ENCODE assay signal across 8 cellular contexts in genomic region chr3:37779289-37780152, GRCh38.
DNase-seq lines count a peak whose midpoint lies in the region; ATAC-seq, FAIRE-seq and TF ChIP-seq lines count a peak whose summit lies in the region.

No MANE protein-coding gene starts in this region.

- WGBS in GM12878 (ENCODE audit: insufficient coverage, insufficient replicate concordance, low lambda C conversion rate, missing lambda C conversion rate): 43% methylated on average over 10 of the region's 10 CpGs
- WGBS in spleen, 5 donors: 63 to 67% (median 65%) methylated on average over 10 of the region's 10 CpGs

- DNase-seq in GF-D8 (lab: John Stamatoyannopoulos, UW): peak; percentile 26
- peak; percentile 37 for DNase-seq in NCI-H524 treated with DMSO at 0.1 percent for 48 hours (lab: John Stamatoyannopoulos, UW)
- DNase-seq in GM12878 (ENCODE audit: low read depth, low spot score): no peak
- peak; percentile 28 for DNase-seq in iPS DF 19.7 (ENCODE audit: low read depth, low spot score)
- no peak for DNase-seq in spleen

- TF ChIP-seq POLR2A in GM12878 (IDR thresholded peaks at IDR 0.05; ENCODE audit: low read depth, low read length) (no peak), spleen (IDR thresholded peaks at IDR 0.05) (no peak), GM18505 (IDR thresholded peaks at IDR 0.05; ENCODE audit: borderline replicate concordance, extremely low read depth, insufficient read depth, insufficient read length) (no peak)

- H3K36me3 ChIP-seq in GM12878 (ENCODE audit: control insufficient read depth in 2 of 2, insufficient read depth in 2 of 2, low read length in 1 of 2) (no peaks in the 10 kb centered on the region), spleen (peaks cover 0 to 59% (median 0%) of the 10 kb centered on the region in 6 donors)

- CTCF ChIA-PET in GM12878 (lab: Yijun Ruan, JAX): interaction anchor here (0.6 to 1.5 kb wide), 9 partner anchors 11 to 483 kb away, joined by 3 to 7 read pairs (median 4); no protein-coding TSS in a partner anchor

- H3K4me2 ChIP-seq in GM12878 (ENCODE audit: control insufficient read depth, insufficient read depth): no peak overlapping the region

- intact Hi-C loops in GM12878 (cut with micrococcal nuclease; ENCODE audit: unreplicated experiment) (loop anchor here (2.0 kb wide), 2 partner anchors 65 to 221 kb away; no protein-coding TSS in a partner anchor), spleen (cut with DNase I; ENCODE audit: low total_unique reads) (no loop called here)

- H3K4me1 ChIP-seq in GM12878 (ENCODE audit: control insufficient read depth, insufficient read depth, low read length) (no peaks in the 10 kb centered on the region), spleen (no peaks in the 10 kb centered on the region)

- peak; percentile 87 for TF ChIP-seq RAD21 in GM12878 (IDR thresholded peaks at IDR 0.05; ENCODE audit: insufficient read depth, low read depth, low read length)

- TF ChIP-seq CTCF in GM12878 (IDR thresholded peaks at IDR 0.05 in 2 of 3, conservative IDR thresholded peaks at IDR 0.05 in 1 of 3; ENCODE audit: control insufficient read depth in 2 of 3, extremely low read depth in 1 of 3, insufficient read depth in 1 of 3, low read depth in 3 of 3, low read length in 3 of 3) (peak; percentile 82 to 85 (median 83)), spleen (IDR thresholded peaks at IDR 0.05 in 8 of 11, conservative IDR thresholded peaks at IDR 0.05 in 3 of 11) (peak; percentile 35 to 89 (median 71))

- H3K27me3 ChIP-seq in GM12878 (replicated peaks in 1 of 2; ENCODE audit: control insufficient read depth in 2 of 2, insufficient read depth in 2 of 2, low read length in 1 of 2) (no peaks in the 10 kb centered on the region), spleen (replicated peaks in 1 of 7) (no peaks in the 10 kb centered on the region)

- H3K9ac ChIP-seq in GM12878 (ENCODE audit: control insufficient read depth, insufficient read depth, low read length): no peak overlapping the region

- H3K9me3 ChIP-seq in GM12878 (replicated peaks; ENCODE audit: control insufficient read depth, insufficient read depth, low read length): no peaks in the 10 kb centered on the region; the same call in 2 of the 3 replicates
- H3K9me3 ChIP-seq in spleen: peaks cover 0 to 11% (median 5%) of the 10 kb centered on the region in 8 donors

- H3K4me3 ChIP-seq in GM12878 (no peak overlapping the region), spleen (no peak overlapping the region)

- RAD21 ChIA-PET in GM12878 (lab: Charles Lee; ENCODE audit: unreplicated experiment): interaction anchor here (1.1 to 1.5 kb wide), 3 partner anchors 16 to 321 kb away, joined by 3 to 4 read pairs (median 3); no protein-coding TSS in a partner anchor

- H3K27ac ChIP-seq in GM12878 (ENCODE audit: control insufficient read depth, insufficient read depth) (no peak overlapping the region), spleen (no peak overlapping the region)

- POLR2A ChIA-PET in GM12878 (lab: Charles Lee): no interaction called here

- no TSS peak for BruUV-seq in GM12878 (replicated peaks; lab: Mats Ljungman, UMichigan)

- ATAC-seq in HG03432 (IDR thresholded peaks at IDR 0.05; ENCODE audit: unreplicated experiment) (peak; percentile 71), GM12878 (peak; percentile 89), GM18505 (IDR thresholded peaks at IDR 0.05; ENCODE audit: unreplicated experiment) (no peak)

- FAIRE-seq in A204.1 (lab: Jason Lieb, UNC) (peak; percentile 94), GM12878 (lab: Jason Lieb, UNC) (peak; percentile 74)

- TF ChIP-seq EP300 in GM12878 (IDR thresholded peaks at IDR 0.05; ENCODE audit: borderline replicate concordance in 1 of 2, control insufficient read depth in 1 of 2, low read depth in 2 of 2, low read length in 2 of 2): no peak

- in situ Hi-C loops in GM12878 (cut with MboI): loop anchor here (25.0 kb wide), 1 partner anchor 1042 kb away; no protein-coding TSS in a partner anchor

- H3K79me2 ChIP-seq in GM12878 (ENCODE audit: control insufficient read depth, insufficient read depth, low read length): no peaks in the 10 kb centered on the region

- no peaks in the 10 kb centered on the region for H4K20me1 ChIP-seq in GM12878 (ENCODE audit: control insufficient read depth, insufficient read depth)

- H2AFZ ChIP-seq in GM12878 (ENCODE audit: control insufficient read depth, low read depth, low read length): no peak overlapping the region

- SMC1A ChIA-PET in GM12878 (lab: Charles Lee; ENCODE audit: uncharacterized antibody, unreplicated experiment): interaction anchor here (0.6 to 1.8 kb wide), 11 partner anchors 9 to 464 kb away, joined by 3 to 7 read pairs (median 3); no protein-coding TSS in a partner anchor

TF ChIP-seq in GM12878, 131 proteins besides CTCF, POLR2A, EP300 and RAD21:
- TF ChIP-seq JUND (IDR thresholded peaks at IDR 0.05; ENCODE audit: low read depth, low read length) (no peak), SMC3 (IDR thresholded peaks at IDR 0.05; ENCODE audit: borderline replicate concordance, low read length) (peak; percentile 86), IRF4 (IDR thresholded peaks at IDR 0.05; ENCODE audit: low read depth, low read length) (0 out of 2 replicates have a peak, but pooled peaks have one; percentile 31), MTA2 (IDR thresholded peaks at IDR 0.05; ENCODE audit: low read depth) (peak; percentile 9; the same call in 1 of the 2 replicates), CBX3 (IDR thresholded peaks at IDR 0.05; ENCODE audit: borderline replicate concordance, low read depth) (no peak), YY1 (IDR thresholded peaks at IDR 0.05; ENCODE audit: low read depth, low read length) (peak; percentile 44; the same call in 1 of the 2 replicates)

Comparison
In these comparisons a context has a peak if more than half of its experiments do, and no peak if none do; other contexts are left out.
1. DNase-seq: peak in GF-D8 (single experiment), NCI-H524 treated with DMSO at 0.1 percent for 48 hours (single experiment) and iPS DF 19.7 (single experiment); none in GM12878 (single experiment) and spleen (single experiment).